17 cellular contexts compared by ENCODE assay signal in genomic region chr1:101540161-101540560, GRCh38.
"Had no signal": no experiment of that assay in that cellular context is flagged by ENCODE, and none has a peak within 500 bp of the region (broad histone marks: within the 10 kb centered on the region; RNA-seq: fewer than 3 reads in every experiment).

No MANE protein-coding gene starts in this region.

- H3K4me2 ChIP-seq: hepatocyte had no signal

- H3K9me3 Mint-ChIP-seq: nephron progenitor cell had no signal

- H3K27ac ChIP-seq: coronary artery, hepatocyte had no signal

- H3K36me3 Mint-ChIP-seq: naive thymus-derived CD4-positive, alpha-beta T cell had no signal

- H2AFZ ChIP-seq: hepatocyte had no signal

- H3K27ac Mint-ChIP-seq: naive thymus-derived CD4-positive, alpha-beta T cell; nephron progenitor cell had no signal

- H3K4me3 ChIP-seq: coronary artery, hepatocyte, lung had no signal

- ATAC-seq: left colon; left ventricle myocardium superior; naive thymus-derived CD4-positive, alpha-beta T cell; sciatic nerve had no signal

- DNase-seq: effector CD4-positive, alpha-beta T cell; foreskin melanocyte; head of caudate nucleus; left colon; left ventricle myocardium superior; mesendoderm; naive thymus-derived CD4-positive, alpha-beta T cell; nephron progenitor cell; posterior cingulate gyrus; stimulated activated CD4-positive, alpha-beta T cell treated with anti-CD3 and anti-CD28 coated beads, Interleukin-2, amount 100 ng/mL, for 24 hours; stimulated activated CD4-positive, alpha-beta T cell treated with anti-CD3 and anti-CD28 coated beads, Interleukin-4, amount 100 ng/mL, for 4 hours; stimulated activated naive CD4-positive, alpha-beta T cell; trophoblast cell had no signal

- H3K4me1 Mint-ChIP-seq: naive thymus-derived CD4-positive, alpha-beta T cell; nephron progenitor cell had no signal

- H3K79me2 ChIP-seq: hepatocyte had no signal

- H3K27me3 ChIP-seq: hepatocyte had no signal

- H3K4me3 Mint-ChIP-seq: naive thymus-derived CD4-positive, alpha-beta T cell; nephron progenitor cell had no signal
